2 cellular contexts compared by ENCODE assay signal in the genomic region with DNA sequence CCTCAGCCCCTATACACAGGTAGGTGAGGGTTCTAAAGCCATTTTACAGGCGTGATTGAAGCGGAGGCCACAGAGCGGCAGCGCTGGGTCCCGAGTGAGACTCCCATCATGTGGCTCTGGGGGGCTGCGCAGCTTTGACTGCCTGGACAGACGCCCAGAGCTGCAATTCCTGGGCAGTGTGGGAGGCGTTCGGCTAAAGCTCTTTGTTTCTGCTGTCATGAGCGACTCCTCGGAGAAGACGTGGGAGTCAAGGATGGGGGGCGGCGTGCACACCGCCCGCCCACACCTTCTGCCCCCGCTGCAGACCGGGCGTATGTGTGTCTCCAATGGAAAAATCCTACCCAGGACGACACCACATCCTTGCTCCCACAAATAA.
TF ChIP-seq lines count a peak whose summit lies in the region.

No MANE protein-coding gene starts in this region.

TF ChIP-seq in liver, 16 proteins besides CTCF, POLR2A, EP300 and RAD21 (continued from another document):
- TF ChIP-seq, protein P1, sequence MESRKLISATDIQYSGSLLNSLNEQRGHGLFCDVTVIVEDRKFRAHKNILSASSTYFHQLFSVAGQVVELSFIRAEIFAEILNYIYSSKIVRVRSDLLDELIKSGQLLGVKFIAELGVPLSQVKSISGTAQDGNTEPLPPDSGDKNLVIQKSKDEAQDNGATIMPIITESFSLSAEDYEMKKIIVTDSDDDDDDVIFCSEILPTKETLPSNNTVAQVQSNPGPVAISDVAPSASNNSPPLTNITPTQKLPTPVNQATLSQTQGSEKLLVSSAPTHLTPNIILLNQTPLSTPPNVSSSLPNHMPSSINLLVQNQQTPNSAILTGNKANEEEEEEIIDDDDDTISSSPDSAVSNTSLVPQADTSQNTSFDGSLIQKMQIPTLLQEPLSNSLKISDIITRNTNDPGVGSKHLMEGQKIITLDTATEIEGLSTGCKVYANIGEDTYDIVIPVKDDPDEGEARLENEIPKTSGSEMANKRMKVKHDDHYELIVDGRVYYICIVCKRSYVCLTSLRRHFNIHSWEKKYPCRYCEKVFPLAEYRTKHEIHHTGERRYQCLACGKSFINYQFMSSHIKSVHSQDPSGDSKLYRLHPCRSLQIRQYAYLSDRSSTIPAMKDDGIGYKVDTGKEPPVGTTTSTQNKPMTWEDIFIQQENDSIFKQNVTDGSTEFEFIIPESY (IDR thresholded peaks at IDR 0.05): no peak
- no peak for TF ChIP-seq JUND (IDR thresholded peaks at IDR 0.05)
- TF ChIP-seq HNF4G (IDR thresholded peaks at IDR 0.05): no peak
- TF ChIP-seq NR2F2 (IDR thresholded peaks at IDR 0.05): no peak
- TF ChIP-seq, protein P2, sequence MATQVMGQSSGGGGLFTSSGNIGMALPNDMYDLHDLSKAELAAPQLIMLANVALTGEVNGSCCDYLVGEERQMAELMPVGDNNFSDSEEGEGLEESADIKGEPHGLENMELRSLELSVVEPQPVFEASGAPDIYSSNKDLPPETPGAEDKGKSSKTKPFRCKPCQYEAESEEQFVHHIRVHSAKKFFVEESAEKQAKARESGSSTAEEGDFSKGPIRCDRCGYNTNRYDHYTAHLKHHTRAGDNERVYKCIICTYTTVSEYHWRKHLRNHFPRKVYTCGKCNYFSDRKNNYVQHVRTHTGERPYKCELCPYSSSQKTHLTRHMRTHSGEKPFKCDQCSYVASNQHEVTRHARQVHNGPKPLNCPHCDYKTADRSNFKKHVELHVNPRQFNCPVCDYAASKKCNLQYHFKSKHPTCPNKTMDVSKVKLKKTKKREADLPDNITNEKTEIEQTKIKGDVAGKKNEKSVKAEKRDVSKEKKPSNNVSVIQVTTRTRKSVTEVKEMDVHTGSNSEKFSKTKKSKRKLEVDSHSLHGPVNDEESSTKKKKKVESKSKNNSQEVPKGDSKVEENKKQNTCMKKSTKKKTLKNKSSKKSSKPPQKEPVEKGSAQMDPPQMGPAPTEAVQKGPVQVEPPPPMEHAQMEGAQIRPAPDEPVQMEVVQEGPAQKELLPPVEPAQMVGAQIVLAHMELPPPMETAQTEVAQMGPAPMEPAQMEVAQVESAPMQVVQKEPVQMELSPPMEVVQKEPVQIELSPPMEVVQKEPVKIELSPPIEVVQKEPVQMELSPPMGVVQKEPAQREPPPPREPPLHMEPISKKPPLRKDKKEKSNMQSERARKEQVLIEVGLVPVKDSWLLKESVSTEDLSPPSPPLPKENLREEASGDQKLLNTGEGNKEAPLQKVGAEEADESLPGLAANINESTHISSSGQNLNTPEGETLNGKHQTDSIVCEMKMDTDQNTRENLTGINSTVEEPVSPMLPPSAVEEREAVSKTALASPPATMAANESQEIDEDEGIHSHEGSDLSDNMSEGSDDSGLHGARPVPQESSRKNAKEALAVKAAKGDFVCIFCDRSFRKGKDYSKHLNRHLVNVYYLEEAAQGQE (IDR thresholded peaks at IDR 0.05): no peak
- no peak for TF ChIP-seq GABPA (IDR thresholded peaks at IDR 0.05 in 1 of 2, conservative IDR thresholded peaks at IDR 0.05 in 1 of 2)
- TF ChIP-seq, protein P3, sequence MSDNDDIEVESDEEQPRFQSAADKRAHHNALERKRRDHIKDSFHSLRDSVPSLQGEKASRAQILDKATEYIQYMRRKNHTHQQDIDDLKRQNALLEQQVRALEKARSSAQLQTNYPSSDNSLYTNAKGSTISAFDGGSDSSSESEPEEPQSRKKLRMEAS (IDR thresholded peaks at IDR 0.05): no peak
- no peak for TF ChIP-seq HNF4A (conservative IDR thresholded peaks at IDR 0.05)
- TF ChIP-seq FOXA2 (IDR thresholded peaks at IDR 0.05): no peak
- no peak for TF ChIP-seq TAF1 (conservative IDR thresholded peaks at IDR 0.05)

TF ChIP-seq in HepG2, 621 proteins besides CTCF, POLR2A, EP300 and RAD21 (continues in another document):
- TF ChIP-seq, protein P4, sequence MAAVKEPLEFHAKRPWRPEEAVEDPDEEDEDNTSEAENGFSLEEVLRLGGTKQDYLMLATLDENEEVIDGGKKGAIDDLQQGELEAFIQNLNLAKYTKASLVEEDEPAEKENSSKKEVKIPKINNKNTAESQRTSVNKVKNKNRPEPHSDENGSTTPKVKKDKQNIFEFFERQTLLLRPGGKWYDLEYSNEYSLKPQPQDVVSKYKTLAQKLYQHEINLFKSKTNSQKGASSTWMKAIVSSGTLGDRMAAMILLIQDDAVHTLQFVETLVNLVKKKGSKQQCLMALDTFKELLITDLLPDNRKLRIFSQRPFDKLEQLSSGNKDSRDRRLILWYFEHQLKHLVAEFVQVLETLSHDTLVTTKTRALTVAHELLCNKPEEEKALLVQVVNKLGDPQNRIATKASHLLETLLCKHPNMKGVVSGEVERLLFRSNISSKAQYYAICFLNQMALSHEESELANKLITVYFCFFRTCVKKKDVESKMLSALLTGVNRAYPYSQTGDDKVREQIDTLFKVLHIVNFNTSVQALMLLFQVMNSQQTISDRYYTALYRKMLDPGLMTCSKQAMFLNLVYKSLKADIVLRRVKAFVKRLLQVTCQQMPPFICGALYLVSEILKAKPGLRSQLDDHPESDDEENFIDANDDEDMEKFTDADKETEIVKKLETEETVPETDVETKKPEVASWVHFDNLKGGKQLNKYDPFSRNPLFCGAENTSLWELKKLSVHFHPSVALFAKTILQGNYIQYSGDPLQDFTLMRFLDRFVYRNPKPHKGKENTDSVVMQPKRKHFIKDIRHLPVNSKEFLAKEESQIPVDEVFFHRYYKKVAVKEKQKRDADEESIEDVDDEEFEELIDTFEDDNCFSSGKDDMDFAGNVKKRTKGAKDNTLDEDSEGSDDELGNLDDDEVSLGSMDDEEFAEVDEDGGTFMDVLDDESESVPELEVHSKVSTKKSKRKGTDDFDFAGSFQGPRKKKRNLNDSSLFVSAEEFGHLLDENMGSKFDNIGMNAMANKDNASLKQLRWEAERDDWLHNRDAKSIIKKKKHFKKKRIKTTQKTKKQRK (IDR thresholded peaks at IDR 0.05; ENCODE audit: low read length): no peak
- TF ChIP-seq, protein P5, sequence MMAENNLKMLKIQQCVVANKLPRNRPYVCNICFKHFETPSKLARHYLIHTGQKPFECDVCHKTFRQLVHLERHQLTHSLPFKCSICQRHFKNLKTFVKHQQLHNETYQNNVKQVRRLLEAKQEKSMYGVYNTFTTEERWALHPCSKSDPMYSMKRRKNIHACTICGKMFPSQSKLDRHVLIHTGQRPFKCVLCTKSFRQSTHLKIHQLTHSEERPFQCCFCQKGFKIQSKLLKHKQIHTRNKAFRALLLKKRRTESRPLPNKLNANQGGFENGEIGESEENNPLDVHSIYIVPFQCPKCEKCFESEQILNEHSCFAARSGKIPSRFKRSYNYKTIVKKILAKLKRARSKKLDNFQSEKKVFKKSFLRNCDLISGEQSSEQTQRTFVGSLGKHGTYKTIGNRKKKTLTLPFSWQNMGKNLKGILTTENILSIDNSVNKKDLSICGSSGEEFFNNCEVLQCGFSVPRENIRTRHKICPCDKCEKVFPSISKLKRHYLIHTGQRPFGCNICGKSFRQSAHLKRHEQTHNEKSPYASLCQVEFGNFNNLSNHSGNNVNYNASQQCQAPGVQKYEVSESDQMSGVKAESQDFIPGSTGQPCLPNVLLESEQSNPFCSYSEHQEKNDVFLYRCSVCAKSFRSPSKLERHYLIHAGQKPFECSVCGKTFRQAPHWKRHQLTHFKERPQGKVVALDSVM (CRISPR knock-in tag; IDR thresholded peaks at IDR 0.05): no peak
- TF ChIP-seq TMF1 (CRISPR knock-in tag; IDR thresholded peaks at IDR 0.05; ENCODE audit: low read depth) (no peak), NKX3-1 (CRISPR knock-in tag; IDR thresholded peaks at IDR 0.05) (no peak), KDM5A (IDR thresholded peaks at IDR 0.05; ENCODE audit: borderline replicate concordance, low read length) (no peak), ZNF619 (CRISPR knock-in tag; IDR thresholded peaks at IDR 0.05) (no peak), SNAI1 (CRISPR knock-in tag; IDR thresholded peaks at IDR 0.05; ENCODE audit: borderline replicate concordance) (no peak), ZSCAN22 (CRISPR knock-in tag; IDR thresholded peaks at IDR 0.05) (no peak)
- TF ChIP-seq, protein P3 (IDR thresholded peaks at IDR 0.05): no peak
- TF ChIP-seq, protein P6, sequence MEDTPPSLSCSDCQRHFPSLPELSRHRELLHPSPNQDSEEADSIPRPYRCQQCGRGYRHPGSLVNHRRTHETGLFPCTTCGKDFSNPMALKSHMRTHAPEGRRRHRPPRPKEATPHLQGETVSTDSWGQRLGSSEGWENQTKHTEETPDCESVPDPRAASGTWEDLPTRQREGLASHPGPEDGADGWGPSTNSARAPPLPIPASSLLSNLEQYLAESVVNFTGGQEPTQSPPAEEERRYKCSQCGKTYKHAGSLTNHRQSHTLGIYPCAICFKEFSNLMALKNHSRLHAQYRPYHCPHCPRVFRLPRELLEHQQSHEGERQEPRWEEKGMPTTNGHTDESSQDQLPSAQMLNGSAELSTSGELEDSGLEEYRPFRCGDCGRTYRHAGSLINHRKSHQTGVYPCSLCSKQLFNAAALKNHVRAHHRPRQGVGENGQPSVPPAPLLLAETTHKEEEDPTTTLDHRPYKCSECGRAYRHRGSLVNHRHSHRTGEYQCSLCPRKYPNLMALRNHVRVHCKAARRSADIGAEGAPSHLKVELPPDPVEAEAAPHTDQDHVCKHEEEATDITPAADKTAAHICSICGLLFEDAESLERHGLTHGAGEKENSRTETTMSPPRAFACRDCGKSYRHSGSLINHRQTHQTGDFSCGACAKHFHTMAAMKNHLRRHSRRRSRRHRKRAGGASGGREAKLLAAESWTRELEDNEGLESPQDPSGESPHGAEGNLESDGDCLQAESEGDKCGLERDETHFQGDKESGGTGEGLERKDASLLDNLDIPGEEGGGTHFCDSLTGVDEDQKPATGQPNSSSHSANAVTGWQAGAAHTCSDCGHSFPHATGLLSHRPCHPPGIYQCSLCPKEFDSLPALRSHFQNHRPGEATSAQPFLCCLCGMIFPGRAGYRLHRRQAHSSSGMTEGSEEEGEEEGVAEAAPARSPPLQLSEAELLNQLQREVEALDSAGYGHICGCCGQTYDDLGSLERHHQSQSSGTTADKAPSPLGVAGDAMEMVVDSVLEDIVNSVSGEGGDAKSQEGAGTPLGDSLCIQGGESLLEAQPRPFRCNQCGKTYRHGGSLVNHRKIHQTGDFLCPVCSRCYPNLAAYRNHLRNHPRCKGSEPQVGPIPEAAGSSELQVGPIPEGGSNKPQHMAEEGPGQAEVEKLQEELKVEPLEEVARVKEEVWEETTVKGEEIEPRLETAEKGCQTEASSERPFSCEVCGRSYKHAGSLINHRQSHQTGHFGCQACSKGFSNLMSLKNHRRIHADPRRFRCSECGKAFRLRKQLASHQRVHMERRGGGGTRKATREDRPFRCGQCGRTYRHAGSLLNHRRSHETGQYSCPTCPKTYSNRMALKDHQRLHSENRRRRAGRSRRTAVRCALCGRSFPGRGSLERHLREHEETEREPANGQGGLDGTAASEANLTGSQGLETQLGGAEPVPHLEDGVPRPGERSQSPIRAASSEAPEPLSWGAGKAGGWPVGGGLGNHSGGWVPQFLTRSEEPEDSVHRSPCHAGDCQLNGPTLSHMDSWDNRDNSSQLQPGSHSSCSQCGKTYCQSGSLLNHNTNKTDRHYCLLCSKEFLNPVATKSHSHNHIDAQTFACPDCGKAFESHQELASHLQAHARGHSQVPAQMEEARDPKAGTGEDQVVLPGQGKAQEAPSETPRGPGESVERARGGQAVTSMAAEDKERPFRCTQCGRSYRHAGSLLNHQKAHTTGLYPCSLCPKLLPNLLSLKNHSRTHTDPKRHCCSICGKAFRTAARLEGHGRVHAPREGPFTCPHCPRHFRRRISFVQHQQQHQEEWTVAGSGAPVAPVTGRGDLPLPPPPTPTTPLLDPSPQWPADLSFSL (CRISPR knock-in tag; IDR thresholded peaks at IDR 0.05): no peak
- TF ChIP-seq, protein P7, sequence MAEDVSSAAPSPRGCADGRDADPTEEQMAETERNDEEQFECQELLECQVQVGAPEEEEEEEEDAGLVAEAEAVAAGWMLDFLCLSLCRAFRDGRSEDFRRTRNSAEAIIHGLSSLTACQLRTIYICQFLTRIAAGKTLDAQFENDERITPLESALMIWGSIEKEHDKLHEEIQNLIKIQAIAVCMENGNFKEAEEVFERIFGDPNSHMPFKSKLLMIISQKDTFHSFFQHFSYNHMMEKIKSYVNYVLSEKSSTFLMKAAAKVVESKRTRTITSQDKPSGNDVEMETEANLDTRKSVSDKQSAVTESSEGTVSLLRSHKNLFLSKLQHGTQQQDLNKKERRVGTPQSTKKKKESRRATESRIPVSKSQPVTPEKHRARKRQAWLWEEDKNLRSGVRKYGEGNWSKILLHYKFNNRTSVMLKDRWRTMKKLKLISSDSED (CRISPR knock-in tag; IDR thresholded peaks at IDR 0.05): no peak
- TF ChIP-seq, protein P8, sequence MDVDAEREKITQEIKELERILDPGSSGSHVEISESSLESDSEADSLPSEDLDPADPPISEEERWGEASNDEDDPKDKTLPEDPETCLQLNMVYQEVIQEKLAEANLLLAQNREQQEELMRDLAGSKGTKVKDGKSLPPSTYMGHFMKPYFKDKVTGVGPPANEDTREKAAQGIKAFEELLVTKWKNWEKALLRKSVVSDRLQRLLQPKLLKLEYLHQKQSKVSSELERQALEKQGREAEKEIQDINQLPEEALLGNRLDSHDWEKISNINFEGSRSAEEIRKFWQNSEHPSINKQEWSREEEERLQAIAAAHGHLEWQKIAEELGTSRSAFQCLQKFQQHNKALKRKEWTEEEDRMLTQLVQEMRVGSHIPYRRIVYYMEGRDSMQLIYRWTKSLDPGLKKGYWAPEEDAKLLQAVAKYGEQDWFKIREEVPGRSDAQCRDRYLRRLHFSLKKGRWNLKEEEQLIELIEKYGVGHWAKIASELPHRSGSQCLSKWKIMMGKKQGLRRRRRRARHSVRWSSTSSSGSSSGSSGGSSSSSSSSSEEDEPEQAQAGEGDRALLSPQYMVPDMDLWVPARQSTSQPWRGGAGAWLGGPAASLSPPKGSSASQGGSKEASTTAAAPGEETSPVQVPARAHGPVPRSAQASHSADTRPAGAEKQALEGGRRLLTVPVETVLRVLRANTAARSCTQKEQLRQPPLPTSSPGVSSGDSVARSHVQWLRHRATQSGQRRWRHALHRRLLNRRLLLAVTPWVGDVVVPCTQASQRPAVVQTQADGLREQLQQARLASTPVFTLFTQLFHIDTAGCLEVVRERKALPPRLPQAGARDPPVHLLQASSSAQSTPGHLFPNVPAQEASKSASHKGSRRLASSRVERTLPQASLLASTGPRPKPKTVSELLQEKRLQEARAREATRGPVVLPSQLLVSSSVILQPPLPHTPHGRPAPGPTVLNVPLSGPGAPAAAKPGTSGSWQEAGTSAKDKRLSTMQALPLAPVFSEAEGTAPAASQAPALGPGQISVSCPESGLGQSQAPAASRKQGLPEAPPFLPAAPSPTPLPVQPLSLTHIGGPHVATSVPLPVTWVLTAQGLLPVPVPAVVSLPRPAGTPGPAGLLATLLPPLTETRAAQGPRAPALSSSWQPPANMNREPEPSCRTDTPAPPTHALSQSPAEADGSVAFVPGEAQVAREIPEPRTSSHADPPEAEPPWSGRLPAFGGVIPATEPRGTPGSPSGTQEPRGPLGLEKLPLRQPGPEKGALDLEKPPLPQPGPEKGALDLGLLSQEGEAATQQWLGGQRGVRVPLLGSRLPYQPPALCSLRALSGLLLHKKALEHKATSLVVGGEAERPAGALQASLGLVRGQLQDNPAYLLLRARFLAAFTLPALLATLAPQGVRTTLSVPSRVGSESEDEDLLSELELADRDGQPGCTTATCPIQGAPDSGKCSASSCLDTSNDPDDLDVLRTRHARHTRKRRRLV (CRISPR knock-in tag; IDR thresholded peaks at IDR 0.05): no peak
